Comparison of ENCODE assay signal across 15 cellular contexts in the genomic region with DNA sequence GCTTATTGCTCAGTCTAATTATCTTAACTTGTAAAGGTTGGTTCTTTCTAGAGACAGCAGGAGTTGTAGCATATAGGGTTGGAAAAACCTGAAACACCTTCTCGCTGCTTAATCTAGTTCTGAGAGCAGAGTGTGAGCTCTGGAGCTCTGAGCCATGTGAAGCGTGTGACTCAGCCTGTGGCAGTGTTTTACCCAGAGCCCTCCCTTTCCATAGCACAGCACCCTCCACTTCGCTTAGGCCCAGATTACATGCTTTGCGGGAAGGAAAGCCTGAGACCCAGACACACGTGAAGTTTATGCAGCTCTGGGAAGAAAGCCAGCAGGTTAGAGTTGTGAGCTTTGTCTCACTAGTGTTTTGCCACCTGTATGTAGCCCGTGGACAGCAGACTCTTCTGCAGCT.
DNase-seq lines count a peak whose midpoint lies in the region; ATAC-seq and TF ChIP-seq lines count a peak whose summit lies in the region.
"Had no signal": no experiment of that assay in that cellular context is flagged by ENCODE, and none has a peak within 500 bp of the region (broad histone marks: within the 10 kb centered on the region; RNA-seq: fewer than 3 reads in every experiment).

No MANE protein-coding gene starts in this region.

- DNase-seq in activated naive CD4-positive, alpha-beta T cell (lab: John Stamatoyannopoulos, UW) = no peak
- DNase-seq in activated CD8-positive, alpha-beta T cell treated with anti-CD3 and anti-CD28 coated beads, Interleukin-2, amount 10 ng/mL, durations not matched to agents 7 days and 5 days = no peak
- peak; percentile 51 for DNase-seq in hepatocyte (ENCODE audit: low spot score)
- peak in 1 of 2 donors; percentile 43 for DNase-seq in stimulated activated effector memory CD8-positive, alpha-beta T cell treated with anti-CD3 and anti-CD28 coated beads, Interleukin-12 subunit alpha, Interleukin-12 subunit beta, amount 100 ng/mL, for 72 hours (ENCODE audit: low spot score in 2 of 2)
- no peak for DNase-seq in OCI-LY7 (ENCODE audit: low spot score)
- no peak for DNase-seq in NCI-H526 treated with DMSO at 0.1 percent for 48 hours (lab: John Stamatoyannopoulos, UW)
- no peak for DNase-seq in DMS 273 treated with DMSO at 0.1 percent for 48 hours (lab: John Stamatoyannopoulos, UW)
- DNase-seq: activated T-cell treated with anti-CD3 and anti-CD28 coated beads, Interleukin-2, amount 50 U/mL, for 1 hour; DMS153; effector CD4-positive, alpha-beta T cell; GOT3 had no signal

- TF ChIP-seq CTCF in hepatocyte (IDR thresholded peaks at IDR 0.05; ENCODE audit: poor library complexity) (no peak), OCI-LY7 (conservative IDR thresholded peaks at IDR 0.05; ENCODE audit: low read length) (no peak)

- no peaks in the 10 kb centered on the region for H3K36me3 ChIP-seq in hepatocyte (replicated peaks; ENCODE audit: insufficient read depth, low read depth)
- H3K36me3 ChIP-seq in OCI-LY7 (ENCODE audit: insufficient read depth, low read length) = no peaks in the 10 kb centered on the region

- H3K27ac ChIP-seq in hepatocyte (no peak overlapping the region), OCI-LY7 (ENCODE audit: low read depth, low read length, poor library complexity, severe bottlenecking) (no peak overlapping the region)
- H3K27ac ChIP-seq: body of pancreas had no signal

- intact Hi-C loops in OCI-LY7 (cut with micrococcal nuclease; ENCODE audit: unreplicated experiment) = loop anchor here (2.0 kb wide), 1 partner anchor 106 kb away; no protein-coding TSS in a partner anchor

- BruUV-seq in OCI-LY7 (replicated peaks; lab: Mats Ljungman, UMichigan) = no TSS peak

- peak overlapping the region; percentile 46 for H3K27ac Mint-ChIP-seq in activated naive CD4-positive, alpha-beta T cell treated with anti-CD3 and anti-CD28 coated beads, Interleukin-2, amount 50 U/mL, for 24 hours
- H3K27ac Mint-ChIP-seq in activated CD8-positive, alpha-beta T cell treated with anti-CD3 and anti-CD28 coated beads, Interleukin-2, amount 10 ng/mL, durations not matched to agents 7 days and 5 days = peak overlapping the region; percentile 78
- H3K27ac Mint-ChIP-seq in stimulated activated effector memory CD8-positive, alpha-beta T cell treated with anti-CD3 and anti-CD28 coated beads, Interleukin-12 subunit alpha, Interleukin-12 subunit beta, amount 100 ng/mL, for 72 hours = peak overlapping the region; percentile 78
- H3K27ac Mint-ChIP-seq: B cell, memory B cell had no signal

- H3K4me3 ChIP-seq in hepatocyte = no peak overlapping the region
- H3K4me3 ChIP-seq in OCI-LY7 (ENCODE audit: low read depth, low read length, poor library complexity, severe bottlenecking) = no peak overlapping the region
- H3K4me3 ChIP-seq: body of pancreas had no signal

- peaks cover 14% of the 10 kb centered on the region for H3K79me2 ChIP-seq in hepatocyte
- H3K79me2 ChIP-seq in OCI-LY7 (ENCODE audit: insufficient read depth, low read depth, low read length) = no peaks in the 10 kb centered on the region

- H3K4me3 Mint-ChIP-seq in activated naive CD4-positive, alpha-beta T cell treated with anti-CD3 and anti-CD28 coated beads, Interleukin-2, amount 50 U/mL, for 24 hours = no peak overlapping the region
- no peak overlapping the region for H3K4me3 Mint-ChIP-seq in activated CD8-positive, alpha-beta T cell treated with anti-CD3 and anti-CD28 coated beads, Interleukin-2, amount 10 ng/mL, durations not matched to agents 7 days and 5 days
- H3K4me3 Mint-ChIP-seq in stimulated activated effector memory CD8-positive, alpha-beta T cell treated with anti-CD3 and anti-CD28 coated beads, Interleukin-12 subunit alpha, Interleukin-12 subunit beta, amount 100 ng/mL, for 72 hours = no peak overlapping the region
- H3K4me3 Mint-ChIP-seq: B cell, memory B cell had no signal

- 81% methylated on average over 6 of the region's 6 CpGs for WGBS in hepatocyte (ENCODE audit: low lambda C conversion rate, missing lambda C conversion rate)

- CTCF ChIA-PET in activated CD8-positive, alpha-beta T cell treated with anti-CD3 and anti-CD28 coated beads, Interleukin-2, amount 10 ng/mL, durations not matched to agents 7 days and 5 days (lab: Charles Lee) = interaction anchor here (0.8 to 5.1 kb wide), 11 partner anchors 8 to 111 kb away, joined by 3 to 44 read pairs (median 5); no protein-coding TSS in a partner anchor
- CTCF ChIA-PET in OCI-LY7 (lab: Charles Lee; ENCODE audit: unreplicated experiment) = no interaction called here

- H3K27me3 ChIP-seq in hepatocyte = no peaks in the 10 kb centered on the region
- H3K27me3 ChIP-seq: body of pancreas had no signal

- peaks cover 14% of the 10 kb centered on the region for H3K36me3 Mint-ChIP-seq in activated naive CD4-positive, alpha-beta T cell treated with anti-CD3 and anti-CD28 coated beads, Interleukin-2, amount 50 U/mL, for 24 hours
- H3K36me3 Mint-ChIP-seq in activated CD8-positive, alpha-beta T cell treated with anti-CD3 and anti-CD28 coated beads, Interleukin-2, amount 10 ng/mL, durations not matched to agents 7 days and 5 days (ENCODE audit: low read depth) = peaks cover 34% of the 10 kb centered on the region
- H3K36me3 Mint-ChIP-seq in stimulated activated effector memory CD8-positive, alpha-beta T cell treated with anti-CD3 and anti-CD28 coated beads, Interleukin-12 subunit alpha, Interleukin-12 subunit beta, amount 100 ng/mL, for 72 hours = peaks cover 45% of the 10 kb centered on the region

- no peak for ATAC-seq in activated CD8-positive, alpha-beta T cell treated with anti-CD3 and anti-CD28 coated beads, Interleukin-2, amount 10 ng/mL, durations not matched to agents 7 days and 5 days
- ATAC-seq in stimulated activated effector memory CD8-positive, alpha-beta T cell treated with anti-CD3 and anti-CD28 coated beads, Interleukin-12 subunit alpha, Interleukin-12 subunit beta, amount 100 ng/mL, for 72 hours = no peak
- ATAC-seq: body of pancreas had no signal

- H4K20me1 ChIP-seq in hepatocyte (ENCODE audit: insufficient read depth, poor library complexity, severe bottlenecking) (no peaks in the 10 kb centered on the region), OCI-LY7 (ENCODE audit: insufficient read depth, low read length) (no peaks in the 10 kb centered on the region)

- H2AFZ ChIP-seq in hepatocyte (no peak overlapping the region), OCI-LY7 (ENCODE audit: low read length) (no peak overlapping the region)

- H3K4me2 ChIP-seq in hepatocyte = no peak overlapping the region
- no peak overlapping the region for H3K4me2 ChIP-seq in OCI-LY7 (ENCODE audit: low read length)

- H3K9me3 Mint-ChIP-seq in activated naive CD4-positive, alpha-beta T cell treated with anti-CD3 and anti-CD28 coated beads, Interleukin-2, amount 50 U/mL, for 24 hours = no peaks in the 10 kb centered on the region
- H3K9me3 Mint-ChIP-seq in activated CD8-positive, alpha-beta T cell treated with anti-CD3 and anti-CD28 coated beads, Interleukin-2, amount 10 ng/mL, durations not matched to agents 7 days and 5 days (ENCODE audit: insufficient read depth) = no peaks in the 10 kb centered on the region
- H3K9me3 Mint-ChIP-seq in stimulated activated effector memory CD8-positive, alpha-beta T cell treated with anti-CD3 and anti-CD28 coated beads, Interleukin-12 subunit alpha, Interleukin-12 subunit beta, amount 100 ng/mL, for 72 hours = no peaks in the 10 kb centered on the region
- H3K9me3 Mint-ChIP-seq: memory B cell had no signal

- POLR2A ChIA-PET in activated CD8-positive, alpha-beta T cell treated with anti-CD3 and anti-CD28 coated beads, Interleukin-2, amount 10 ng/mL, durations not matched to agents 7 days and 5 days (lab: Charles Lee) = no interaction called here
- POLR2A ChIA-PET in OCI-LY7 (lab: Charles Lee) = interaction anchor here (0.9 kb wide), 1 partner anchor 66 kb away, joined by 3 read pairs; no protein-coding TSS in a partner anchor

- no peaks in the 10 kb centered on the region for H3K9me3 ChIP-seq in hepatocyte (ENCODE audit: low read depth)
- no peaks in the 10 kb centered on the region for H3K9me3 ChIP-seq in OCI-LY7 (ENCODE audit: low read length)
- H3K9me3 ChIP-seq: body of pancreas had no signal

- H3K9me2 ChIP-seq in hepatocyte (replicated peaks; ENCODE audit: insufficient read depth) (no peaks in the 10 kb centered on the region), OCI-LY7 (ENCODE audit: insufficient read depth, low read length) (no peaks in the 10 kb centered on the region)

- no peaks in the 10 kb centered on the region for H3K27me3 Mint-ChIP-seq in activated naive CD4-positive, alpha-beta T cell treated with anti-CD3 and anti-CD28 coated beads, Interleukin-2, amount 50 U/mL, for 24 hours
- H3K27me3 Mint-ChIP-seq in activated CD8-positive, alpha-beta T cell treated with anti-CD3 and anti-CD28 coated beads, Interleukin-2, amount 10 ng/mL, durations not matched to agents 7 days and 5 days (ENCODE audit: low read depth) = no peaks in the 10 kb centered on the region
- H3K27me3 Mint-ChIP-seq: B cell, memory B cell had no signal

- H3K4me1 Mint-ChIP-seq in activated naive CD4-positive, alpha-beta T cell treated with anti-CD3 and anti-CD28 coated beads, Interleukin-2, amount 50 U/mL, for 24 hours = peaks cover 58% of the 10 kb centered on the region
- peaks cover 52% of the 10 kb centered on the region for H3K4me1 Mint-ChIP-seq in activated CD8-positive, alpha-beta T cell treated with anti-CD3 and anti-CD28 coated beads, Interleukin-2, amount 10 ng/mL, durations not matched to agents 7 days and 5 days (ENCODE audit: low read depth)
- H3K4me1 Mint-ChIP-seq in stimulated activated effector memory CD8-positive, alpha-beta T cell treated with anti-CD3 and anti-CD28 coated beads, Interleukin-12 subunit alpha, Interleukin-12 subunit beta, amount 100 ng/mL, for 72 hours = peaks cover 55% of the 10 kb centered on the region
- H3K4me1 Mint-ChIP-seq: B cell had no signal

- H3K4me1 ChIP-seq in hepatocyte (ENCODE audit: insufficient read depth) = peaks cover 7% of the 10 kb centered on the region
- no peaks in the 10 kb centered on the region for H3K4me1 ChIP-seq in OCI-LY7 (ENCODE audit: insufficient read depth, low read length, poor library complexity, severe bottlenecking)
